In the genomic region with DNA sequence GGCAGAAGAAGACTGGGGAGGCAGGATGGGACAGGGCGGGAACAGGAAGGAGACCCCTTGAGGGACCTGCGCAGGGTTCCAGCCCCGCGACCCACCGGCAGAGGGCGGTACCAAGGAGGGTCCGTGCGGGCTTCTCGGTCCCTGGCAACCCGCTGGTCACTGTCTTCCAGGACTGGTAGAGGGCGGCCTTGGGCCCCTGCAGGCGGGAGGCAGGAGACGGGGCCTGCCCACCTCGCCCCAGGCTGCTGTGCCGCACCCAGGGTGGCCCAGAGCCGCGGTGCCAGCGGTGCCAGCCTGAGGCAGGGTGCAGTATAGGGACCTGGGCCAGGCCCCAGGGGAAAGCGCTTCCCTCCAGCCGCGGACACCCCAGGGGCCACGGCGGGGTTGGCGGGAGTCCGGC, we compare ENCODE assay signal across 8 cellular contexts. TPM values are rescaled to one million over a fixed set of nuclear protein-coding genes. Genes with fewer than 3 reads are reported as not detected.
DNase-seq lines count a peak whose midpoint lies in the region; ATAC-seq, FAIRE-seq and TF ChIP-seq lines count a peak whose summit lies in the region.

No MANE protein-coding gene starts in this region.

- peak overlapping the region in 2 of 7 donors; percentile 10 to 74 for H3K4me3 Mint-ChIP-seq in CD8-positive, alpha-beta memory T cell
- no peak overlapping the region for H3K4me3 Mint-ChIP-seq in astrocyte (ENCODE audit: unreplicated experiment)

- peaks cover 4 to 15% of the 10 kb centered on the region in 2 donors for H3K27me3 Mint-ChIP-seq in CD8-positive, alpha-beta memory T cell
- peaks cover 5% of the 10 kb centered on the region for H3K27me3 Mint-ChIP-seq in astrocyte (ENCODE audit: low read depth, unreplicated experiment)

- H3K9ac ChIP-seq in astrocyte (ENCODE audit: low read length): no peak overlapping the region

- H3K4me2 ChIP-seq in astrocyte (ENCODE audit: low read length): peak overlapping the region; percentile 62

- H3K4me3 ChIP-seq in CD8-positive, alpha-beta memory T cell (ENCODE audit: low read length): no peak overlapping the region
- H3K4me3 ChIP-seq in astrocyte (ENCODE audit: insufficient read depth, low read depth, low read length) (no peak overlapping the region), MG63 (no peak overlapping the region)

- no peak for FAIRE-seq in astrocyte (lab: Jason Lieb, UNC)

- no peaks in the 10 kb centered on the region for H3K9me3 Mint-ChIP-seq in CD8-positive, alpha-beta memory T cell
- no peaks in the 10 kb centered on the region for H3K9me3 Mint-ChIP-seq in astrocyte (ENCODE audit: unreplicated experiment)

- peaks cover 5% of the 10 kb centered on the region for H3K27me3 ChIP-seq in CD8-positive, alpha-beta memory T cell (ENCODE audit: insufficient read depth, low read length, poor library complexity, severe bottlenecking)
- H3K27me3 ChIP-seq in astrocyte (ENCODE audit: insufficient read depth, low read length): peaks cover 5% of the 10 kb centered on the region
- H3K27me3 ChIP-seq in MG63: no peaks in the 10 kb centered on the region

- ATAC-seq in SK-N-SH treated with all-trans-retinoic acid at 6 μM for 48 hours (peak; percentile 83), GM21529 (IDR thresholded peaks at IDR 0.05; ENCODE audit: unreplicated experiment) (no peak)

- no peaks in the 10 kb centered on the region for H3K79me2 ChIP-seq in astrocyte (ENCODE audit: insufficient read depth, low read length)

- no peaks in the 10 kb centered on the region for H3K4me1 ChIP-seq in CD8-positive, alpha-beta memory T cell (ENCODE audit: insufficient read depth, low read length)
- H3K4me1 ChIP-seq in astrocyte (ENCODE audit: insufficient read depth, low read length): no peaks in the 10 kb centered on the region

- no peaks in the 10 kb centered on the region for H4K20me1 ChIP-seq in astrocyte (ENCODE audit: insufficient read depth, low read length)

- no peak overlapping the region for H3K27ac ChIP-seq in CD8-positive, alpha-beta memory T cell (ENCODE audit: low read depth, low read length)
- no peak overlapping the region for H3K27ac ChIP-seq in astrocyte (ENCODE audit: low read depth, low read length)

- peak overlapping the region in 1 of 8 donors; percentile 81 for H3K27ac Mint-ChIP-seq in CD8-positive, alpha-beta memory T cell
- no peak overlapping the region for H3K27ac Mint-ChIP-seq in astrocyte (ENCODE audit: unreplicated experiment)

- CTCF ChIA-PET in CD8-positive, alpha-beta memory T cell (lab: Charles Lee): no interaction called here

- H3K9me3 ChIP-seq in CD8-positive, alpha-beta memory T cell (ENCODE audit: low read length): no peaks in the 10 kb centered on the region
- no peaks in the 10 kb centered on the region for H3K9me3 ChIP-seq in astrocyte (ENCODE audit: insufficient read depth, low read depth, low read length)
- H3K9me3 ChIP-seq in MG63: no peaks in the 10 kb centered on the region

- no peaks in the 10 kb centered on the region for H3K36me3 ChIP-seq in CD8-positive, alpha-beta memory T cell (ENCODE audit: insufficient read depth, low read length)
- H3K36me3 ChIP-seq in astrocyte (ENCODE audit: insufficient read depth, low read length) (no peaks in the 10 kb centered on the region), MG63 (no peaks in the 10 kb centered on the region)

- peak; percentile 20 for TF ChIP-seq CTCF in astrocyte (IDR thresholded peaks at IDR 0.05; ENCODE audit: insufficient read depth, low read depth, low read length)

- peak; percentile 18 to 53 (median 29) for DNase-seq in CD8-positive, alpha-beta memory T cell
- DNase-seq in astrocyte (ENCODE audit: low read depth) (no peak), inferior parietal cortex (ENCODE audit: extremely low spot score) (peak; percentile 20), MG63 (no peak), OCI-M1 (lab: John Stamatoyannopoulos, UW) (no peak)
- DNase-seq in stimulated activated CD4-positive, alpha-beta T cell treated with anti-CD3 and anti-CD28 coated beads, Interleukin-15, amount 100 ng/mL, for 24 hours: peak; percentile 72

- POLR2A ChIA-PET in CD8-positive, alpha-beta memory T cell (lab: Charles Lee): no interaction called here

- peaks cover 0 to 3% (median 2%) of the 10 kb centered on the region in 3 donors for H3K4me1 Mint-ChIP-seq in CD8-positive, alpha-beta memory T cell
- no peaks in the 10 kb centered on the region for H3K4me1 Mint-ChIP-seq in astrocyte (ENCODE audit: low read depth, unreplicated experiment)

- H3K36me3 Mint-ChIP-seq in CD8-positive, alpha-beta memory T cell: no peaks in the 10 kb centered on the region
- no peaks in the 10 kb centered on the region for H3K36me3 Mint-ChIP-seq in astrocyte (ENCODE audit: low read depth, unreplicated experiment)

- H2AFZ ChIP-seq in astrocyte (ENCODE audit: low read depth, low read length): no peak overlapping the region

TF ChIP-seq in SK-N-SH treated with all-trans-retinoic acid at 6 μM for 48 hours, 23 proteins besides CTCF, POLR2A, EP300 and RAD21 (continues in another document):
- TF ChIP-seq, protein P1, sequence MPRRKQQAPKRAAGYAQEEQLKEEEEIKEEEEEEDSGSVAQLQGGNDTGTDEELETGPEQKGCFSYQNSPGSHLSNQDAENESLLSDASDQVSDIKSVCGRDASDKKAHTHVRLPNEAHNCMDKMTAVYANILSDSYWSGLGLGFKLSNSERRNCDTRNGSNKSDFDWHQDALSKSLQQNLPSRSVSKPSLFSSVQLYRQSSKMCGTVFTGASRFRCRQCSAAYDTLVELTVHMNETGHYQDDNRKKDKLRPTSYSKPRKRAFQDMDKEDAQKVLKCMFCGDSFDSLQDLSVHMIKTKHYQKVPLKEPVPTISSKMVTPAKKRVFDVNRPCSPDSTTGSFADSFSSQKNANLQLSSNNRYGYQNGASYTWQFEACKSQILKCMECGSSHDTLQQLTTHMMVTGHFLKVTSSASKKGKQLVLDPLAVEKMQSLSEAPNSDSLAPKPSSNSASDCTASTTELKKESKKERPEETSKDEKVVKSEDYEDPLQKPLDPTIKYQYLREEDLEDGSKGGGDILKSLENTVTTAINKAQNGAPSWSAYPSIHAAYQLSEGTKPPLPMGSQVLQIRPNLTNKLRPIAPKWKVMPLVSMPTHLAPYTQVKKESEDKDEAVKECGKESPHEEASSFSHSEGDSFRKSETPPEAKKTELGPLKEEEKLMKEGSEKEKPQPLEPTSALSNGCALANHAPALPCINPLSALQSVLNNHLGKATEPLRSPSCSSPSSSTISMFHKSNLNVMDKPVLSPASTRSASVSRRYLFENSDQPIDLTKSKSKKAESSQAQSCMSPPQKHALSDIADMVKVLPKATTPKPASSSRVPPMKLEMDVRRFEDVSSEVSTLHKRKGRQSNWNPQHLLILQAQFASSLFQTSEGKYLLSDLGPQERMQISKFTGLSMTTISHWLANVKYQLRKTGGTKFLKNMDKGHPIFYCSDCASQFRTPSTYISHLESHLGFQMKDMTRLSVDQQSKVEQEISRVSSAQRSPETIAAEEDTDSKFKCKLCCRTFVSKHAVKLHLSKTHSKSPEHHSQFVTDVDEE (CRISPR knock-in tag; IDR thresholded peaks at IDR 0.05): no peak
- TF ChIP-seq, protein P2, sequence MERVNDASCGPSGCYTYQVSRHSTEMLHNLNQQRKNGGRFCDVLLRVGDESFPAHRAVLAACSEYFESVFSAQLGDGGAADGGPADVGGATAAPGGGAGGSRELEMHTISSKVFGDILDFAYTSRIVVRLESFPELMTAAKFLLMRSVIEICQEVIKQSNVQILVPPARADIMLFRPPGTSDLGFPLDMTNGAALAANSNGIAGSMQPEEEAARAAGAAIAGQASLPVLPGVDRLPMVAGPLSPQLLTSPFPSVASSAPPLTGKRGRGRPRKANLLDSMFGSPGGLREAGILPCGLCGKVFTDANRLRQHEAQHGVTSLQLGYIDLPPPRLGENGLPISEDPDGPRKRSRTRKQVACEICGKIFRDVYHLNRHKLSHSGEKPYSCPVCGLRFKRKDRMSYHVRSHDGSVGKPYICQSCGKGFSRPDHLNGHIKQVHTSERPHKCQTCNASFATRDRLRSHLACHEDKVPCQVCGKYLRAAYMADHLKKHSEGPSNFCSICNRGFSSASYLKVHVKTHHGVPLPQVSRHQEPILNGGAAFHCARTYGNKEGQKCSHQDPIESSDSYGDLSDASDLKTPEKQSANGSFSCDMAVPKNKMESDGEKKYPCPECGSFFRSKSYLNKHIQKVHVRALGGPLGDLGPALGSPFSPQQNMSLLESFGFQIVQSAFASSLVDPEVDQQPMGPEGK (CRISPR knock-in tag; IDR thresholded peaks at IDR 0.05; ENCODE audit: borderline replicate concordance): no peak
- no peak for TF ChIP-seq ZNF565 (CRISPR knock-in tag; conservative IDR thresholded peaks at IDR 0.05; ENCODE audit: low read depth)
- TF ChIP-seq GLIS3 (CRISPR knock-in tag; IDR thresholded peaks at IDR 0.05): no peak
- TF ChIP-seq ZFP3 (CRISPR knock-in tag; IDR thresholded peaks at IDR 0.05): no peak
- no peak for TF ChIP-seq RARB (CRISPR knock-in tag; IDR thresholded peaks at IDR 0.05)
- TF ChIP-seq, protein P3, sequence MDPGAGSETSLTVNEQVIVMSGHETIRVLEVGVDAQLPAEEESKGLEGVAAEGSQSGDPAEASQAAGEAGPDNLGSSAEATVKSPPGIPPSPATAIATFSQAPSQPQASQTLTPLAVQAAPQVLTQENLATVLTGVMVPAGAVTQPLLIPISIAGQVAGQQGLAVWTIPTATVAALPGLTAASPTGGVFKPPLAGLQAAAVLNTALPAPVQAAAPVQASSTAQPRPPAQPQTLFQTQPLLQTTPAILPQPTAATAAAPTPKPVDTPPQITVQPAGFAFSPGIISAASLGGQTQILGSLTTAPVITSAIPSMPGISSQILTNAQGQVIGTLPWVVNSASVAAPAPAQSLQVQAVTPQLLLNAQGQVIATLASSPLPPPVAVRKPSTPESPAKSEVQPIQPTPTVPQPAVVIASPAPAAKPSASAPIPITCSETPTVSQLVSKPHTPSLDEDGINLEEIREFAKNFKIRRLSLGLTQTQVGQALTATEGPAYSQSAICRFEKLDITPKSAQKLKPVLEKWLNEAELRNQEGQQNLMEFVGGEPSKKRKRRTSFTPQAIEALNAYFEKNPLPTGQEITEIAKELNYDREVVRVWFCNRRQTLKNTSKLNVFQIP (CRISPR knock-in tag; IDR thresholded peaks at IDR 0.05; ENCODE audit: borderline replicate concordance, low read depth): no peak
- TF ChIP-seq TOX (CRISPR knock-in tag; IDR thresholded peaks at IDR 0.05; ENCODE audit: borderline replicate concordance): no peak

RNA-seq across cellular contexts. Expression of a gene that starts 34.5 kb away (rescaled TPM):
- total RNA-seq in CD8-positive, alpha-beta memory T cell: under 1 TPM in 1 of 2 experiments, not detected in 1; 0.22 TPM
- polyA plus RNA-seq in CD8-positive, alpha-beta memory T cell: not detected
- total RNA-seq in astrocyte: 0.34 and 0.38 TPM in 2 replicates
- 1.0 TPM in 1 of 2 replicates, not detected in the other for total RNA-seq in MG63 (2014; rRNA removed; shearing (Covaris generic); ENCODE audit: low replicate concordance)

Comparison
In these comparisons a context has a peak if more than half of its experiments do, and no peak if none do; other contexts are left out.
1. DNase-seq: peak in CD8-positive, alpha-beta memory T cell (5 of 5), inferior parietal cortex (single experiment) and stimulated activated CD4-positive, alpha-beta T cell treated with anti-CD3 and anti-CD28 coated beads, Interleukin-15, amount 100 ng/mL, for 24 hours (single experiment); none in astrocyte (single experiment), MG63 (single experiment) and OCI-M1 (single experiment).